ENCODE assay signal across 9 cellular contexts in genomic region chr20:45509091-45509490, GRCh38. TPM values are rescaled to one million over a fixed set of nuclear protein-coding genes. Genes with fewer than 3 reads are reported as not detected.
"Had no signal": no experiment of that assay in that cellular context is flagged by ENCODE, and none has a peak within 500 bp of the region (broad histone marks: within the 10 kb centered on the region; RNA-seq: fewer than 3 reads in every experiment).

No MANE protein-coding gene starts in this region.

- H3K36me3 ChIP-seq: HAP-1 had no signal

- H3K27ac ChIP-seq: GM23248, HL-60 had no signal

- H3K9me3 Mint-ChIP-seq: HFFc6 had no signal

- H3K4me3 ChIP-seq: GM23248, HAP-1 had no signal

- H3K9me3 ChIP-seq: HAP-1 had no signal

- H2AFZ ChIP-seq: GM23248 had no signal

- H3K9ac ChIP-seq: GM23248 had no signal

- DNase-seq: GM23248, GOT3, H7, HFFc6, IMR-90 had no signal

- H3K4me3 Mint-ChIP-seq: HFFc6 had no signal

- H3K27ac Mint-ChIP-seq: HFFc6 had no signal

- H3K4me1 ChIP-seq: HAP-1 had no signal

RNA-seq across cellular contexts. Expression of gene SPINT3, which starts 6.3 kb away (rescaled TPM):
- total RNA-seq: GM23248, H4, H7, HFFc6, HT1080, IMR-90 had no signal
- polyA plus RNA-seq: GM23248, IMR-90 had no signal

RNA-seq across cellular contexts. Expression of gene WFDC6, which starts 30.2 kb away (rescaled TPM):
- total RNA-seq: GM23248, H4, H7, HFFc6, HT1080, IMR-90 had no signal
- polyA plus RNA-seq: GM23248, IMR-90 had no signal

RNA-seq across cellular contexts. Expression of gene EPPIN, which starts 38.1 kb away (rescaled TPM):
- total RNA-seq: GM23248, H4, HFFc6, HT1080, IMR-90 had no signal
- polyA plus RNA-seq: GM23248, IMR-90 had no signal

RNA-seq across cellular contexts. Expression of gene WFDC2, which starts 39.5 kb away (rescaled TPM):
- total RNA-seq: GM23248, H4, HT1080, IMR-90 had no signal
- polyA plus RNA-seq: GM23248, IMR-90 had no signal
